Comparison of ENCODE assay signal across 1 cellular context in the genomic region with DNA sequence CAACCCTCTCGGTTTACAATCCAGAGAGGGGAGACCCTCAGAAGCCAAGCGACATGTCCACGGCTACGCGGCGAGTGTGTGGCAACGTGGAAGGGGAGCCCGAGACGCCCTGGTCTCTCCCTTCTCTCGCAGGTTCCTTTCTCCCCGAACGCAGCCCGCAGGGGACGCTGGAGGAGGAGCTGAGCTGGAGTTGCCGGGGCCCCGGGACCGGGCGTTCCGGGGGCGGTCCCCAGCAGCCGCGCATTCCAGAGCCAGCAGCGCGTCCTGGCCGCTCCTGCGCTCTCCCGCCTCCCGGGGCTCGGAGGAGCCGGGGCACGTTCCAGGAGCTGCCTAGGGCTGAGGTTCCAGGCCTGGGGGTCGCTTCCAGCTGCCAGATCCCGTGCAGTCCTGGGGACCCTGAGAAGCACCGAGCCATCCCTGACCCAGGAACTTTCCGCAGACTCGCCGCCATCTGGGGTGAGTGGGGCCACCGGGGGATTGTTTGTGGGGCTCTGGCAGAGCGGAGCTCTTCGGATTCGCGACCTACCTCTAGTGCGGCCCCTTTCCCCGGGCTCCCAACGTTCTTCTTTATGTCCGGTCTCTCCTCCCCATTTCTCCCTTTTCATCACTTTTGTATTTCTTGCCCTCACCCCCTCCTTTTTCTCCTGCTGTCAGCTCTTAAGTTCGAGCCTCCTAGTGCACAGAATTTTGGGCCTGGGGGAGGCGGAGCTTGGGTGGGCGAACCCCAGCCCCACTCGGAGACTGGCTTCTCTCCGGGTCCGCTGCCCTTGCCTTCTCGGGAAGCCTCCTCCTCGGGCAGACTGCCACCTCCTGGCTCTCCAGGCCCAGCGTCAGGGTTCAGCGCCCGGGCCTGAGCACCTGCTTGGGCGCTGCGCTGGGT.
TF ChIP-seq lines count a peak whose summit lies in the region.

Gene SMIM3 (plus strand): TSS at position 241 of the 880 bp plus-strand sequence. CDS start 16,684 bp downstream, outside the sequence.

TF ChIP-seq in K562, 482 proteins besides CTCF, POLR2A, EP300 and RAD21 (continued from another document and continues in another):
- TF ChIP-seq, protein P1, sequence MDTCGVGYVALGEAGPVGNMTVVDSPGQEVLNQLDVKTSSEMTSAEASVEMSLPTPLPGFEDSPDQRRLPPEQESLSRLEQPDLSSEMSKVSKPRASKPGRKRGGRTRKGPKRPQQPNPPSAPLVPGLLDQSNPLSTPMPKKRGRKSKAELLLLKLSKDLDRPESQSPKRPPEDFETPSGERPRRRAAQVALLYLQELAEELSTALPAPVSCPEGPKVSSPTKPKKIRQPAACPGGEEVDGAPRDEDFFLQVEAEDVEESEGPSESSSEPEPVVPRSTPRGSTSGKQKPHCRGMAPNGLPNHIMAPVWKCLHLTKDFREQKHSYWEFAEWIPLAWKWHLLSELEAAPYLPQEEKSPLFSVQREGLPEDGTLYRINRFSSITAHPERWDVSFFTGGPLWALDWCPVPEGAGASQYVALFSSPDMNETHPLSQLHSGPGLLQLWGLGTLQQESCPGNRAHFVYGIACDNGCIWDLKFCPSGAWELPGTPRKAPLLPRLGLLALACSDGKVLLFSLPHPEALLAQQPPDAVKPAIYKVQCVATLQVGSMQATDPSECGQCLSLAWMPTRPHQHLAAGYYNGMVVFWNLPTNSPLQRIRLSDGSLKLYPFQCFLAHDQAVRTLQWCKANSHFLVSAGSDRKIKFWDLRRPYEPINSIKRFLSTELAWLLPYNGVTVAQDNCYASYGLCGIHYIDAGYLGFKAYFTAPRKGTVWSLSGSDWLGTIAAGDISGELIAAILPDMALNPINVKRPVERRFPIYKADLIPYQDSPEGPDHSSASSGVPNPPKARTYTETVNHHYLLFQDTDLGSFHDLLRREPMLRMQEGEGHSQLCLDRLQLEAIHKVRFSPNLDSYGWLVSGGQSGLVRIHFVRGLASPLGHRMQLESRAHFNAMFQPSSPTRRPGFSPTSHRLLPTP (IDR thresholded peaks at IDR 0.05; ENCODE audit: borderline replicate concordance, extremely low read depth, insufficient read length): no peak
- no peak for TF ChIP-seq ZNF764 (CRISPR knock-in tag; IDR thresholded peaks at IDR 0.05; ENCODE audit: low read depth)
- no peak for TF ChIP-seq ZNF780A (CRISPR knock-in tag; IDR thresholded peaks at IDR 0.05)
- TF ChIP-seq ETV6 (IDR thresholded peaks at IDR 0.05; ENCODE audit: borderline replicate concordance in 1 of 2, low read depth in 2 of 2, low read length in 1 of 2): no peak
- TF ChIP-seq ETV6 (CRISPR knock-in tag; IDR thresholded peaks at IDR 0.05; ENCODE audit: borderline replicate concordance): no peak
- no peak for TF ChIP-seq MBD2 (IDR thresholded peaks at IDR 0.05; ENCODE audit: borderline replicate concordance, low read depth)
- 0 out of 2 replicates have a peak, but pooled peaks have one; percentile 17 for TF ChIP-seq BCOR (IDR thresholded peaks at IDR 0.05)
- peak; percentile 80 for TF ChIP-seq HMGN3 (IDR thresholded peaks at IDR 0.05; ENCODE audit: borderline replicate concordance, extremely low read depth, insufficient read length, low read depth, low read length)
- no peak for TF ChIP-seq FOXM1 (IDR thresholded peaks at IDR 0.05; ENCODE audit: low read depth)
- TF ChIP-seq FOXM1 (CRISPR knock-in tag; IDR thresholded peaks at IDR 0.05; ENCODE audit: low read depth): no peak
- TF ChIP-seq POLR2H (tag; IDR thresholded peaks at IDR 0.05; ENCODE audit: low read depth): no peak; the same call in 1 of the 2 replicates
- TF ChIP-seq MYC (IDR thresholded peaks at IDR 0.05; ENCODE audit: low read depth, low read length): peak; percentile 51
- TF ChIP-seq MYC (CRISPR knock-in tag; IDR thresholded peaks at IDR 0.05; ENCODE audit: borderline replicate concordance, low read depth): no peak
- no peak for TF ChIP-seq ZNF444 (CRISPR knock-in tag; IDR thresholded peaks at IDR 0.05)
- peak; percentile 80 for TF ChIP-seq RBFOX2 (IDR thresholded peaks at IDR 0.05; ENCODE audit: low read depth, low read length)
- 0 out of 2 replicates have a peak, but pooled peaks have one; percentile 5 for TF ChIP-seq CREM (IDR thresholded peaks at IDR 0.05; ENCODE audit: low read depth)
- no peak for TF ChIP-seq ZNF57 (CRISPR knock-in tag; IDR thresholded peaks at IDR 0.05)
- no peak for TF ChIP-seq ERF (CRISPR knock-in tag; IDR thresholded peaks at IDR 0.05)
- no peak for TF ChIP-seq PPARD (CRISPR knock-in tag; IDR thresholded peaks at IDR 0.05)
- TF ChIP-seq STAT5A (IDR thresholded peaks at IDR 0.05; ENCODE audit: borderline replicate concordance, low read length): no peak
- no peak for TF ChIP-seq MXD1 (CRISPR knock-in tag; IDR thresholded peaks at IDR 0.05; ENCODE audit: borderline replicate concordance, poor library complexity, severe bottlenecking)
- TF ChIP-seq, protein P2, sequence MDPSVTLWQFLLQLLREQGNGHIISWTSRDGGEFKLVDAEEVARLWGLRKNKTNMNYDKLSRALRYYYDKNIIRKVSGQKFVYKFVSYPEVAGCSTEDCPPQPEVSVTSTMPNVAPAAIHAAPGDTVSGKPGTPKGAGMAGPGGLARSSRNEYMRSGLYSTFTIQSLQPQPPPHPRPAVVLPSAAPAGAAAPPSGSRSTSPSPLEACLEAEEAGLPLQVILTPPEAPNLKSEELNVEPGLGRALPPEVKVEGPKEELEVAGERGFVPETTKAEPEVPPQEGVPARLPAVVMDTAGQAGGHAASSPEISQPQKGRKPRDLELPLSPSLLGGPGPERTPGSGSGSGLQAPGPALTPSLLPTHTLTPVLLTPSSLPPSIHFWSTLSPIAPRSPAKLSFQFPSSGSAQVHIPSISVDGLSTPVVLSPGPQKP (CRISPR knock-in tag; IDR thresholded peaks at IDR 0.05): no peak
- no peak for TF ChIP-seq ZNF124 (CRISPR knock-in tag; IDR thresholded peaks at IDR 0.05)
- no peak for TF ChIP-seq MECOM (CRISPR knock-in tag; IDR thresholded peaks at IDR 0.05)
- peak; percentile 41; the same call in 1 of the 2 replicates for TF ChIP-seq MGA (IDR thresholded peaks at IDR 0.05)
- no peak for TF ChIP-seq MAFF (IDR thresholded peaks at IDR 0.05; ENCODE audit: low read length)
- no peak for TF ChIP-seq ZNF707 (CRISPR knock-in tag; conservative IDR thresholded peaks at IDR 0.05)
- TF ChIP-seq KAT7 (CRISPR knock-in tag; IDR thresholded peaks at IDR 0.05; ENCODE audit: borderline replicate concordance): no peak
- peak; percentile 32; the same call in 1 of the 2 replicates for TF ChIP-seq MTA3 (IDR thresholded peaks at IDR 0.05; ENCODE audit: borderline replicate concordance)
- TF ChIP-seq ASH1L (IDR thresholded peaks at IDR 0.05; ENCODE audit: borderline replicate concordance, low read depth, partially characterized antibody): no peak
- TF ChIP-seq MYNN (IDR thresholded peaks at IDR 0.05): no peak
- TF ChIP-seq MYNN (CRISPR knock-in tag; IDR thresholded peaks at IDR 0.05): no peak
- TF ChIP-seq ZEB2 (IDR thresholded peaks at IDR 0.05): peak; percentile 23; the same call in 1 of the 2 replicates
- TF ChIP-seq, protein P3, sequence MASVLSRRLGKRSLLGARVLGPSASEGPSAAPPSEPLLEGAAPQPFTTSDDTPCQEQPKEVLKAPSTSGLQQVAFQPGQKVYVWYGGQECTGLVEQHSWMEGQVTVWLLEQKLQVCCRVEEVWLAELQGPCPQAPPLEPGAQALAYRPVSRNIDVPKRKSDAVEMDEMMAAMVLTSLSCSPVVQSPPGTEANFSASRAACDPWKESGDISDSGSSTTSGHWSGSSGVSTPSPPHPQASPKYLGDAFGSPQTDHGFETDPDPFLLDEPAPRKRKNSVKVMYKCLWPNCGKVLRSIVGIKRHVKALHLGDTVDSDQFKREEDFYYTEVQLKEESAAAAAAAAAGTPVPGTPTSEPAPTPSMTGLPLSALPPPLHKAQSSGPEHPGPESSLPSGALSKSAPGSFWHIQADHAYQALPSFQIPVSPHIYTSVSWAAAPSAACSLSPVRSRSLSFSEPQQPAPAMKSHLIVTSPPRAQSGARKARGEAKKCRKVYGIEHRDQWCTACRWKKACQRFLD (CRISPR knock-in tag; IDR thresholded peaks at IDR 0.05): 0 out of 2 replicates have a peak, but pooled peaks have one; percentile 25
- no peak for TF ChIP-seq ZNF507 (tag; conservative IDR thresholded peaks at IDR 0.05)
- TF ChIP-seq ETV5 (CRISPR knock-in tag; IDR thresholded peaks at IDR 0.05; ENCODE audit: low read depth): no peak; the same call in 1 of the 2 replicates
- no peak for TF ChIP-seq KLF1 (tag; IDR thresholded peaks at IDR 0.05)
